Comparison of ENCODE assay signal across 30 cellular contexts in genomic region chr15:62927196-62927595, GRCh38.
"Had no signal": no experiment of that assay in that cellular context is flagged by ENCODE, and none has a peak within 500 bp of the region (broad histone marks: within the 10 kb centered on the region; RNA-seq: fewer than 3 reads in every experiment).

No MANE protein-coding gene starts in this region.

- DNase-seq: activated CD4-positive, alpha-beta T cell treated with anti-CD3 and anti-CD28 coated beads, Interleukin-2, amount 50 U/mL, for 4 hours; activated CD8-positive, alpha-beta memory T cell treated with anti-CD3 and anti-CD28 coated beads for 24 hours; activated CD8-positive, alpha-beta memory T cell treated with anti-CD3 and anti-CD28 coated beads, Interleukin-2, amount 50 U/mL, for 4 hours; activated effector memory CD4-positive, alpha-beta T cell treated with Interleukin-2 at 50 U/mL for 16 hours; activated naive CD4-positive, alpha-beta T cell treated with anti-CD3 and anti-CD28 coated beads for 36 hours; activated naive CD8-positive, alpha-beta T cell treated with anti-CD3 and anti-CD28 coated beads, Interleukin-2, amount 10 ng/mL, durations not matched to agents 7 days and 5 days; activated T-cell treated with anti-CD3 and anti-CD28 coated beads, Interleukin-2, amount 50 U/mL, for 4 hours; amniotic stem cell; cerebellar nuclear complex; cortex of kidney; endodermal cell; foreskin fibroblast; glutamatergic neuron; immature natural killer cell; left ventricle myocardium inferior; mammary epithelial cell; midbrain; natural killer cell; ovary; stimulated activated CD4-positive, alpha-beta T cell treated with anti-CD3 and anti-CD28 coated beads, Interleukin-12 subunit alpha, Interleukin-12 subunit beta, amount 100 ng/mL, for 4 hours; stimulated activated CD4-positive, alpha-beta T cell treated with anti-CD3 and anti-CD28 coated beads, Interleukin-4, amount 100 ng/mL, for 4 hours; stomach; T-helper 1 cell; T-helper 9 cell had no signal

- H3K4me3 Mint-ChIP-seq: activated naive CD4-positive, alpha-beta T cell treated with anti-CD3 and anti-CD28 coated beads for 36 hours; activated naive CD8-positive, alpha-beta T cell treated with anti-CD3 and anti-CD28 coated beads, Interleukin-2, amount 10 ng/mL, durations not matched to agents 7 days and 5 days; activated T-cell treated with anti-CD3 and anti-CD28 coated beads, Interleukin-2, amount 50 U/mL, for 4 hours; endodermal cell; immature natural killer cell; natural killer cell; WTC11 had no signal

- H3K27ac ChIP-seq: hepatocyte, ovary, prostate gland, suprapubic skin, tibial nerve had no signal

- ATAC-seq: activated T-cell treated with anti-CD3 and anti-CD28 coated beads, Interleukin-2, amount 50 U/mL, for 4 hours; natural killer cell; WTC11 had no signal

- H3K4me1 Mint-ChIP-seq: activated naive CD8-positive, alpha-beta T cell treated with anti-CD3 and anti-CD28 coated beads, Interleukin-2, amount 10 ng/mL, durations not matched to agents 7 days and 5 days; immature natural killer cell; natural killer cell; WTC11 had no signal

- H3K27me3 ChIP-seq: hepatocyte, ovary, right atrium auricular region, stomach, suprapubic skin, tibial nerve had no signal

- H3K27ac Mint-ChIP-seq: activated naive CD4-positive, alpha-beta T cell treated with anti-CD3 and anti-CD28 coated beads for 36 hours; activated naive CD8-positive, alpha-beta T cell treated with anti-CD3 and anti-CD28 coated beads, Interleukin-2, amount 10 ng/mL, durations not matched to agents 7 days and 5 days; endodermal cell; immature natural killer cell; natural killer cell; WTC11 had no signal

- H3K4me3 ChIP-seq: hepatocyte, left ventricle myocardium inferior, ovary, prostate gland, right atrium auricular region, stomach, suprapubic skin, tibial nerve had no signal

- H3K79me2 ChIP-seq: hepatocyte had no signal

- H3K9me3 Mint-ChIP-seq: activated naive CD4-positive, alpha-beta T cell treated with anti-CD3 and anti-CD28 coated beads for 36 hours; activated naive CD8-positive, alpha-beta T cell treated with anti-CD3 and anti-CD28 coated beads, Interleukin-2, amount 10 ng/mL, durations not matched to agents 7 days and 5 days; activated T-cell treated with anti-CD3 and anti-CD28 coated beads, Interleukin-2, amount 50 U/mL, for 4 hours; endodermal cell; immature natural killer cell; natural killer cell; WTC11 had no signal

- H3K9me3 ChIP-seq: left ventricle myocardium inferior, ovary, prostate gland, right atrium auricular region, stomach, suprapubic skin, tibial nerve had no signal

- H3K4me2 ChIP-seq: hepatocyte had no signal

- H3K36me3 Mint-ChIP-seq: activated naive CD8-positive, alpha-beta T cell treated with anti-CD3 and anti-CD28 coated beads, Interleukin-2, amount 10 ng/mL, durations not matched to agents 7 days and 5 days; immature natural killer cell; natural killer cell; WTC11 had no signal

- H3K36me3 ChIP-seq: left ventricle myocardium inferior, ovary, prostate gland, right atrium auricular region, stomach, suprapubic skin, tibial nerve had no signal

- H3K4me1 ChIP-seq: prostate gland had no signal

- H2AFZ ChIP-seq: hepatocyte had no signal
